In the genomic region with DNA sequence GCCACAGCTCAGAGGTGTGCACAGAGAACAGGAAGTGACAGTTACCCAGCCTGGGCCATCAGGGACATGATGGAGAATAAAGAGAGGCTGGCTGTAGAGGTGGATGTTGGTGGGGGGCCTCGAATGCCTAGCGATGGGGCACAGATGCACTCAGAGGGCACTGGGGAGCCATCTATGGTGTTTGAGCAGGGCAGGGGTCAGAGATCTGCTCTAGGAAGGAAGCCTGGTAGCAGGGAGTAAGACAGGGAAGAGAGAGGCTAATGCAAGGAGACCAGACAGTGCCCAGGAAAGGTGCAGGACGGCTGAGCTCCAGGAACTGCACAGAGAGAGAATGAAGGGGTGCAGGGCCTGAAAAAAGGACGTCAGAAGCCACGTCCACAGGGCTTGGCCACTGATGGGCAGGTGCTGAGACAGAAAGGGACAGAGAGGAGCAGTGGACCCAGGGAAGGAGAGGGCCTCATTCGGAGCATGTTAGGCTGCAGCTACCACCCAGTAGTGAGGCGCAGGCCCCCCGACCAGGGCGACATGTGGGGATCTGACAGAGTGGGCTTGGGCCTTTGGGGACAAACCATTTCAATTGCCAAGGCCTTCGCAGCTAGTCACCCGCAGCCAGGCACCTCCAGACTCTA, we compare ENCODE assay signal across 1 cellular context.
TF ChIP-seq lines count a peak whose summit lies in the region.

No MANE protein-coding gene starts in this region.

TF ChIP-seq in SK-N-SH, 30 proteins besides CTCF, POLR2A, EP300 and RAD21 (continued from another document):
- TF ChIP-seq, protein P1, sequence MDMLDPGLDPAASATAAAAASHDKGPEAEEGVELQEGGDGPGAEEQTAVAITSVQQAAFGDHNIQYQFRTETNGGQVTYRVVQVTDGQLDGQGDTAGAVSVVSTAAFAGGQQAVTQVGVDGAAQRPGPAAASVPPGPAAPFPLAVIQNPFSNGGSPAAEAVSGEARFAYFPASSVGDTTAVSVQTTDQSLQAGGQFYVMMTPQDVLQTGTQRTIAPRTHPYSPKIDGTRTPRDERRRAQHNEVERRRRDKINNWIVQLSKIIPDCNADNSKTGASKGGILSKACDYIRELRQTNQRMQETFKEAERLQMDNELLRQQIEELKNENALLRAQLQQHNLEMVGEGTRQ (IDR thresholded peaks at IDR 0.05; ENCODE audit: borderline replicate concordance, low read depth, low read length): no peak
- no peak for TF ChIP-seq NRF1 (IDR thresholded peaks at IDR 0.05; ENCODE audit: low read depth, low read length)
- no peak for TF ChIP-seq IRF3 (IDR thresholded peaks at IDR 0.05; ENCODE audit: low read depth, low read length)
- TF ChIP-seq YY1 (IDR thresholded peaks at IDR 0.05; ENCODE audit: low read depth): no peak
TF ChIP-seq in SK-N-SH: peak in this region for 0.
